ENCODE assay signal across 23 cellular contexts in genomic region chr9:101536351-101536750, GRCh38. TPM values are rescaled to one million over a fixed set of nuclear protein-coding genes. Genes with fewer than 3 reads are reported as not detected.
DNase-seq lines count a peak whose midpoint lies in the region; ATAC-seq and TF ChIP-seq lines count a peak whose summit lies in the region.
"Had no signal": no experiment of that assay in that cellular context is flagged by ENCODE, and none has a peak within 500 bp of the region (broad histone marks: within the 10 kb centered on the region; RNA-seq: fewer than 3 reads in every experiment).

No MANE protein-coding gene starts in this region.

- no peak overlapping the region for H3K4me3 ChIP-seq in AG10803 (ENCODE audit: low read length)
- H3K4me3 ChIP-seq: adrenal gland, gastrocnemius medialis, K562, right lobe of liver had no signal

- peak overlapping the region; percentile 64 for H3K27ac Mint-ChIP-seq in chondrocyte (ENCODE audit: unreplicated experiment)
- H3K27ac Mint-ChIP-seq: activated T-helper 1 cell treated with anti-CD3 and anti-CD28 coated beads, Interleukin-12 subunit alpha, Interleukin-12 subunit beta, Interleukin-2, Interleukin-4 antibody, amounts not matched to agents 30 ng/mL and 10 ng/mL and 1 ng/mL, durations not matched to agents 14 hours and 24 hours and 36 hours; effector memory CD8-positive, alpha-beta T cell; T-helper 2 cell treated with Interferon-gamma antibody and Interleukin-4, amounts not matched to agents 5 μg/mL and 100 μg/mL, for 36 hours had no signal

- H3K36me3 Mint-ChIP-seq in chondrocyte (ENCODE audit: low read depth) = peaks cover 5% of the 10 kb centered on the region

- no peak for TF ChIP-seq CTCF in AG10803 (conservative IDR thresholded peaks at IDR 0.05; ENCODE audit: low read length)
- no peak for TF ChIP-seq CTCF in chondrocyte (IDR thresholded peaks at IDR 0.05)

- DNase-seq in AG10803 (ENCODE audit: low read depth) (peak; percentile 61), M059J (ENCODE audit: low read depth) (peak; percentile 30), chondrocyte (ENCODE audit: low spot score) (no peak), iris pigment epithelial cell (ENCODE audit: low read depth) (peak; percentile 65), MV-4-11 (lab: John Stamatoyannopoulos, UW) (no peak), DMS79 (lab: John Stamatoyannopoulos, UW) (no peak)
- DNase-seq: activated CD4-positive, CD25-positive, alpha-beta regulatory T cell; activated CD8-positive, alpha-beta memory T cell treated with anti-CD3 and anti-CD28 coated beads for 24 hours; effector memory CD8-positive, alpha-beta T cell; gastrocnemius medialis; NCI-H1105; NCI-H69; right lobe of liver had no signal

- no peak overlapping the region for H3K4me3 Mint-ChIP-seq in chondrocyte (ENCODE audit: unreplicated experiment)
- H3K4me3 Mint-ChIP-seq: central memory CD8-positive, alpha-beta T cell had no signal

- H3K9me3 Mint-ChIP-seq in chondrocyte (ENCODE audit: low read depth) = no peaks in the 10 kb centered on the region
- H3K9me3 Mint-ChIP-seq: activated T-helper 1 cell treated with anti-CD3 and anti-CD28 coated beads, Interleukin-12 subunit alpha, Interleukin-12 subunit beta, Interleukin-2, Interleukin-4 antibody, amounts not matched to agents 30 ng/mL and 10 ng/mL and 1 ng/mL, durations not matched to agents 14 hours and 24 hours and 36 hours; central memory CD8-positive, alpha-beta T cell; effector memory CD8-positive, alpha-beta T cell; T-helper 2 cell treated with Interferon-gamma antibody and Interleukin-4, amounts not matched to agents 5 μg/mL and 100 μg/mL, for 36 hours had no signal

- no peak for ATAC-seq in HG03045 (IDR thresholded peaks at IDR 0.05; ENCODE audit: unreplicated experiment)
- ATAC-seq in GM21717 (IDR thresholded peaks at IDR 0.05; ENCODE audit: unreplicated experiment) = no peak
- ATAC-seq: effector memory CD8-positive, alpha-beta T cell; gastrocnemius medialis; K562; right lobe of liver; stimulated activated naive CD8-positive, alpha-beta T cell treated with anti-CD3 and anti-CD28 coated beads, Interleukin-15, Interleukin-2, amounts not matched to agents 100 U/mL and 50 U/mL, for 24 hours had no signal

- H3K4me1 Mint-ChIP-seq in chondrocyte (ENCODE audit: low read depth) = peaks cover 24% of the 10 kb centered on the region

- H3K27me3 Mint-ChIP-seq in chondrocyte (ENCODE audit: low read depth) = no peaks in the 10 kb centered on the region
- H3K27me3 Mint-ChIP-seq: central memory CD8-positive, alpha-beta T cell; effector memory CD8-positive, alpha-beta T cell had no signal

RNA-seq across cellular contexts. Expression of gene RNF20, which starts 2.7 kb away (rescaled TPM):
- total RNA-seq in M059J (2014; rRNA removed; shearing (Covaris generic)) = 24.9 and 35.0 TPM in 2 replicates
- 42.6 to 68.6 TPM (median 47.4 TPM) in 3 replicates for total RNA-seq in chondrocyte

RNA-seq across cellular contexts. Expression of gene PPP3R2, which starts 58.4 kb away (rescaled TPM):
- total RNA-seq in M059J (2014; rRNA removed; shearing (Covaris generic)) = not detected in 2 replicates
- total RNA-seq in chondrocyte = not detected in 3 replicates
- total RNA-seq: activated T-helper 1 cell treated with anti-CD3 and anti-CD28 coated beads, Interleukin-12 subunit alpha, Interleukin-12 subunit beta, Interleukin-2, Interleukin-4 antibody, amounts not matched to agents 30 ng/mL and 10 ng/mL and 1 ng/mL, durations not matched to agents 14 hours and 24 hours and 36 hours; adrenal gland; gastrocnemius medialis; K562; osteocyte; right lobe of liver; SK-MEL-5 had no signal

Comparison
In these comparisons a context has a peak if more than half of its experiments do, and no peak if none do; other contexts are left out.
1. DNase-seq: peak in AG10803 (single experiment), M059J (single experiment) and iris pigment epithelial cell (single experiment); none in chondrocyte (single experiment), MV-4-11 (single experiment) and DMS79 (single experiment).